ENCODE assay signal across 8 cellular contexts in the genomic region with DNA sequence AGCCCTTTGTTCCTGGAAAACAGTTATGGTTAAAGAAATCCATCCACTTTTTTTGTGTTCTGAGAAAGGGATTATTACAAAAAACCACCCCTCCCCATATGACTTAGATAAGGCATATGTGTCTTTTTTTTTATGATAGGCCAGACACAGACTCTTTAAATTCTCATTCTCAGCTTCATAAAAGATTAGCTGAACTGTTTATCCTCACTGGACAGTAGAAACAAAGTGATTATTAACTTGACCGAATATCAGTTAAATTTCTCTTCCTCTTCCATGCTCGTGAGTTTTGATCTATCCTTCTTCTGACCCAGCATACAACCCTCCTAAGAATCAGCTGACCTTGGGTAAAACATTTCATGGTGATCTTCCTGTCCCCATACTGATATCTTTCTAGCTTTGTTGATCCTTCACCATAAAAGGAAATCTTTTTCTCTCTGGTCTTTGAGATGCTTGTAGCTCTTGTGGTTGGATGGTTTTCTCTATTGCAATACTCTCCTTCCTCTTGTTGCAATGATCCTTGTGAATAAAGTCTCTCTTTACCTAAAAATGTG. TPM values are rescaled to one million over a fixed set of nuclear protein-coding genes. Genes with fewer than 3 reads are reported as not detected.
DNase-seq lines count a peak whose midpoint lies in the region; ATAC-seq, FAIRE-seq and TF ChIP-seq lines count a peak whose summit lies in the region.

No MANE protein-coding gene starts in this region.

- peak; percentile 64 for ATAC-seq in GM21423 (IDR thresholded peaks at IDR 0.05; ENCODE audit: unreplicated experiment)
- no peak for ATAC-seq in activated CD4-positive, CD25-positive, alpha-beta regulatory T cell treated with anti-CD3 and anti-CD28 coated beads, Interleukin-2, amount 50 U/mL, for 24 hours

- TF ChIP-seq POLR2A in GM12892 (IDR thresholded peaks at IDR 0.05; ENCODE audit: low read depth, low read length): 0 out of 2 replicates have a peak, but pooled peaks have one; percentile 15

- no peaks in the 10 kb centered on the region for H3K36me3 ChIP-seq in mucosa of stomach (ENCODE audit: control insufficient read depth, insufficient read depth, low read length)

- no peak for FAIRE-seq in GM12892 (lab: Jason Lieb, UNC)

- H3K27me3 ChIP-seq in mucosa of stomach (ENCODE audit: control insufficient read depth, insufficient read depth, low read length): no peaks in the 10 kb centered on the region

- no peaks in the 10 kb centered on the region for H3K9me3 ChIP-seq in mucosa of stomach (ENCODE audit: control insufficient read depth, low read length)

- peak overlapping the region; percentile 65 for H3K9ac ChIP-seq in mucosa of stomach (ENCODE audit: low read length)

- no peaks in the 10 kb centered on the region for H3K4me1 ChIP-seq in mucosa of stomach (ENCODE audit: control insufficient read depth, insufficient read depth, low read length)

- peak overlapping the region; percentile 52 for H3K4me3 ChIP-seq in Jurkat, Clone E6-1 (ENCODE audit: low read length)
- H3K4me3 ChIP-seq in mucosa of stomach (ENCODE audit: low read length): peak overlapping the region; percentile 45

- no peak for DNase-seq in GM12892 (ENCODE audit: insufficient read length)
- DNase-seq in Jurkat, Clone E6-1 (ENCODE audit: low read depth, low spot score): peak; percentile 46
- no peak for DNase-seq in iPS-NIHi7 (ENCODE audit: extremely low spot score)
- DNase-seq in effector CD4-positive, alpha-beta T cell: no peak
- no peak for DNase-seq in inferior parietal cortex (ENCODE audit: extremely low spot score)

RNA-seq across cellular contexts. Expression of gene OR2AG2, which starts 26.2 kb away (rescaled TPM):
- not detected for polyA plus RNA-seq in GM12892 (2012; ENCODE audit: missing spikeins)
- polyA plus RNA-seq in Jurkat, Clone E6-1 (2012; ENCODE audit: insufficient read depth, insufficient read length): not detected

RNA-seq across cellular contexts. Expression of gene OR2AG1, which starts 37.3 kb away (rescaled TPM):
- not detected for polyA plus RNA-seq in GM12892 (2012; ENCODE audit: missing spikeins)
- polyA plus RNA-seq in Jurkat, Clone E6-1 (2012; ENCODE audit: insufficient read depth, insufficient read length): not detected

RNA-seq across cellular contexts. Expression of gene OR6A2, which starts 53.9 kb away (rescaled TPM):
- not detected for polyA plus RNA-seq in GM12892 (2012; ENCODE audit: missing spikeins)
- not detected for polyA plus RNA-seq in Jurkat, Clone E6-1 (2012; ENCODE audit: insufficient read depth, insufficient read length)
